In genomic region chr9:33129886-33130284, GRCh38 we compare ENCODE assay signal across 7 cellular contexts. TPM values are rescaled to one million over a fixed set of nuclear protein-coding genes. Genes with fewer than 3 reads are reported as not detected.
DNase-seq lines count a peak whose midpoint lies in the region; ATAC-seq and TF ChIP-seq lines count a peak whose summit lies in the region.

No MANE protein-coding gene starts in this region.

- H3K4me1 ChIP-seq in smooth muscle cell (ENCODE audit: low read depth) (peaks cover 9% of the 10 kb centered on the region), neuronal stem cell (ENCODE audit: control insufficient read depth in 2 of 2, insufficient read depth in 1 of 2, low read depth in 1 of 2, low read length in 2 of 2) (peaks cover 0 to 2% of the 10 kb centered on the region in 2 donors)
- no peaks in the 10 kb centered on the region for H3K4me1 ChIP-seq in effector memory CD4-positive, alpha-beta T cell (ENCODE audit: control insufficient read depth, insufficient read depth, low read length, poor library complexity, severe bottlenecking)

- no peaks in the 10 kb centered on the region for H3K9me3 Mint-ChIP-seq in central memory CD8-positive, alpha-beta T cell

- H2BK12ac ChIP-seq in neuronal stem cell (ENCODE audit: low read length), result no peak overlapping the region

- H4K20me1 ChIP-seq in smooth muscle cell (ENCODE audit: low read depth), result peaks cover 47% of the 10 kb centered on the region

- no peak overlapping the region for H3K18ac ChIP-seq in neuronal stem cell (ENCODE audit: low read length)

- intact Hi-C loops in posterior cingulate gyrus (cut with DNase I), result no loop called here

- peak overlapping the region; percentile 77 for H3K4me3 Mint-ChIP-seq in central memory CD8-positive, alpha-beta T cell

- no peak overlapping the region for H2BK15ac ChIP-seq in neuronal stem cell (ENCODE audit: low read length)

- no peak overlapping the region for H3K23ac ChIP-seq in neuronal stem cell (ENCODE audit: low read depth, low read length, poor library complexity)

- H3K79me2 ChIP-seq in smooth muscle cell (ENCODE audit: low read depth), result peaks cover 38% of the 10 kb centered on the region

- H3K27ac ChIP-seq in smooth muscle cell (ENCODE audit: low read depth), result peak overlapping the region; percentile 91
- H3K27ac ChIP-seq in effector memory CD4-positive, alpha-beta T cell (ENCODE audit: insufficient read depth, low read length, poor library complexity, severe bottlenecking), result no peak overlapping the region
- no peak overlapping the region for H3K27ac ChIP-seq in neuronal stem cell (replicated peaks; ENCODE audit: low read length)

- H2BK120ac ChIP-seq in neuronal stem cell (ENCODE audit: low read depth, low read length), result no peak overlapping the region

- ATAC-seq in GM19351 (IDR thresholded peaks at IDR 0.05; ENCODE audit: unreplicated experiment), result peak; percentile 53
- ATAC-seq in HG03066 (IDR thresholded peaks at IDR 0.05; ENCODE audit: low read depth, unreplicated experiment), result peak; percentile 50
- no peak for ATAC-seq in central memory CD8-positive, alpha-beta T cell (replicated peaks; ENCODE audit: extremely low read depth, poor library complexity, severe bottlenecking)

- H3K9ac ChIP-seq in smooth muscle cell (ENCODE audit: low read depth) (peak overlapping the region; percentile 10), neuronal stem cell (ENCODE audit: low read depth, low read length, poor library complexity) (no peak overlapping the region)

- TF ChIP-seq CTCF in smooth muscle cell (IDR thresholded peaks at IDR 0.05; ENCODE audit: borderline replicate concordance, insufficient read depth, poor library complexity, severe bottlenecking), result no peak

- no peak overlapping the region for H2BK5ac ChIP-seq in neuronal stem cell (ENCODE audit: low read length)

- peaks cover 11% of the 10 kb centered on the region for H3F3A ChIP-seq in smooth muscle cell (ENCODE audit: low read depth)

- 82% methylated on average over 5 of the region's 5 CpGs for WGBS in smooth muscle cell (ENCODE audit: low lambda C conversion rate)
- whole genome bisulfite sequencing in neuronal stem cell (ENCODE audit: extremely low coverage in 2 of 2, insufficient read length in 2 of 2, insufficient replicate concordance in 1 of 2), 2 donors, result no CpG with 5 or more reads among the region's 5 CpGs

- H3K36me3 Mint-ChIP-seq in central memory CD8-positive, alpha-beta T cell (ENCODE audit: insufficient read depth), result peaks cover 64% of the 10 kb centered on the region

- H4K8ac ChIP-seq in neuronal stem cell (ENCODE audit: low read depth, low read length), result no peak overlapping the region

- H2AFZ ChIP-seq in smooth muscle cell (ENCODE audit: low read depth), result no peak overlapping the region
- no peak overlapping the region for H2AFZ ChIP-seq in neuronal stem cell (ENCODE audit: low read length)

- no peak overlapping the region for H2AK5ac ChIP-seq in neuronal stem cell (ENCODE audit: low read depth, low read length)

- DNase-seq in central memory CD8-positive, alpha-beta T cell (ENCODE audit: low spot score in 2 of 2), result no peak
- DNase-seq in smooth muscle cell (lab: John Stamatoyannopoulos, UW; ENCODE audit: unreplicated experiment) (no peak), neuronal stem cell (ENCODE audit: low spot score) (no peak), posterior cingulate gyrus (no peak)
- no peak for DNase-seq in effector memory CD4-positive, alpha-beta T cell

- no peak overlapping the region for H3K4me3 ChIP-seq in smooth muscle cell
- H3K4me3 ChIP-seq in effector memory CD4-positive, alpha-beta T cell (ENCODE audit: insufficient read depth, low read depth, low read length, poor library complexity, severe bottlenecking), result no peak overlapping the region
- no peak overlapping the region for H3K4me3 ChIP-seq in neuronal stem cell (ENCODE audit: low read length in 2 of 2)

- H3K9me3 ChIP-seq in smooth muscle cell (replicated peaks; ENCODE audit: low read depth) (no peaks in the 10 kb centered on the region), neuronal stem cell (replicated peaks in 1 of 2; ENCODE audit: control insufficient read depth in 2 of 2, insufficient read depth in 1 of 2, low read depth in 1 of 2, low read length in 2 of 2) (no peaks in the 10 kb centered on the region)
- H3K9me3 ChIP-seq in effector memory CD4-positive, alpha-beta T cell (ENCODE audit: control insufficient read depth, low read length), result no peaks in the 10 kb centered on the region

- no peaks in the 10 kb centered on the region for H3K27me3 Mint-ChIP-seq in central memory CD8-positive, alpha-beta T cell

- H3K36me3 ChIP-seq in smooth muscle cell (ENCODE audit: low read depth) (no peaks in the 10 kb centered on the region), neuronal stem cell (replicated peaks in 1 of 2; ENCODE audit: control insufficient read depth in 2 of 2, insufficient read depth in 2 of 2, low read length in 2 of 2) (peaks cover 0 to 12% of the 10 kb centered on the region in 2 donors)
- H3K36me3 ChIP-seq in effector memory CD4-positive, alpha-beta T cell (ENCODE audit: control insufficient read depth, insufficient read depth, low read length), result peaks cover 50% of the 10 kb centered on the region

- H3K27me3 ChIP-seq in smooth muscle cell (ENCODE audit: low read depth), result no peaks in the 10 kb centered on the region
- H3K27me3 ChIP-seq in effector memory CD4-positive, alpha-beta T cell (replicated peaks; ENCODE audit: control insufficient read depth, insufficient read depth, low read length, poor library complexity, severe bottlenecking), result no peaks in the 10 kb centered on the region
- no peaks in the 10 kb centered on the region for H3K27me3 ChIP-seq in neuronal stem cell (ENCODE audit: control insufficient read depth in 3 of 3, insufficient read depth in 3 of 3, low read depth in 1 of 3, low read length in 3 of 3)

- H3K4ac ChIP-seq in neuronal stem cell (ENCODE audit: low read length), result no peak overlapping the region

- no peak overlapping the region for H3K4me2 ChIP-seq in smooth muscle cell
- H3K4me2 ChIP-seq in neuronal stem cell (ENCODE audit: insufficient read depth, low read length, poor library complexity, severe bottlenecking), result no peak overlapping the region

- H3K27ac Mint-ChIP-seq in central memory CD8-positive, alpha-beta T cell (ENCODE audit: low read depth), result peak overlapping the region; percentile 100

- no peak overlapping the region for H4K91ac ChIP-seq in neuronal stem cell (ENCODE audit: low read depth, low read length, poor library complexity)

- no peak overlapping the region for H3K14ac ChIP-seq in neuronal stem cell (ENCODE audit: low read length)

- peaks cover 70% of the 10 kb centered on the region for H3K4me1 Mint-ChIP-seq in central memory CD8-positive, alpha-beta T cell

- no peaks in the 10 kb centered on the region for H3K79me1 ChIP-seq in neuronal stem cell (ENCODE audit: low read depth, low read length)

RNA-seq across cellular contexts. Expression of gene B4GALT1, which starts 37.3 kb away (rescaled TPM):
- total RNA-seq in smooth muscle cell, result 46.9 and 56.3 TPM in 2 replicates
- 49.2 and 49.3 TPM in 2 replicates for polyA plus RNA-seq in smooth muscle cell
- polyA plus RNA-seq in neuronal stem cell (2013, experiment 1 of 2), result 13.2 TPM
- 13.0 TPM for polyA plus RNA-seq in neuronal stem cell (2013, experiment 2 of 2)

RNA-seq across cellular contexts. Expression of gene SMU1, which starts 53.4 kb away (rescaled TPM):
- total RNA-seq in smooth muscle cell, result 17.4 and 18.8 TPM in 2 replicates
- polyA plus RNA-seq in smooth muscle cell, result 13.7 and 15.1 TPM in 2 replicates
- 14.0 TPM for polyA plus RNA-seq in neuronal stem cell (2013, experiment 1 of 2)
- polyA plus RNA-seq in neuronal stem cell (2013, experiment 2 of 2), result 14.7 TPM
